ENCODE assay signal across 17 cellular contexts in the genomic region with DNA sequence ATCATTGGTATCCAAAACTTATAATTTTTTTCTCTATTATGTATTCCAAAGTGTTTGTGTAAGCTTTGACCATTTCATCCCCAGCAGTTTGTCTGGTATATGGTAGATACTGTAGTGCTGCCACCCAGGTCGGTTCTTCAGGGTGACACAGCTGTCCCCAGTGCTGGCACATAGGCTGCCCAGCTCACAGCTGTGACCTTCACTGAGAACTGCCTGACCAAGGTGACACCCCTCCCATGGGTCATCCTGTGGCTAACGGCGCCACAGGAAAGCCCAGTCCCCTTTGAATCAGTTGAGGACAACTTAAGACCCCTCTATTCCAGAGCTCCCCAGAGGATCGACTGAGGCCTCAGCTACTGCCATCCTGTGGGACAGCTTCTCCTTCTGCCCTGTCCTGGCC.
DNase-seq lines count a peak whose midpoint lies in the region; ATAC-seq and TF ChIP-seq lines count a peak whose summit lies in the region.
"Had no signal": no experiment of that assay in that cellular context is flagged by ENCODE, and none has a peak within 500 bp of the region (broad histone marks: within the 10 kb centered on the region; RNA-seq: fewer than 3 reads in every experiment).

No MANE protein-coding gene starts in this region.

- no peaks in the 10 kb centered on the region for H3K4me1 Mint-ChIP-seq in osteocyte (ENCODE audit: unreplicated experiment)
- H3K4me1 Mint-ChIP-seq: CD4-positive, CD25-positive, alpha-beta regulatory T cell; CD8-positive, alpha-beta memory T cell had no signal

- WGBS in right cardiac atrium: 88% methylated on average over 4 of the region's 4 CpGs
- WGBS in esophagus muscularis mucosa: 75% methylated on average over 4 of the region's 4 CpGs

- no peaks in the 10 kb centered on the region for H3K9me3 Mint-ChIP-seq in osteocyte (ENCODE audit: unreplicated experiment)
- H3K9me3 Mint-ChIP-seq: CD4-positive, CD25-positive, alpha-beta regulatory T cell; CD8-positive, alpha-beta memory T cell; GM23338 had no signal

- H3K27ac Mint-ChIP-seq in osteocyte (ENCODE audit: unreplicated experiment): no peak overlapping the region
- H3K27ac Mint-ChIP-seq: CD4-positive, CD25-positive, alpha-beta regulatory T cell; CD8-positive, alpha-beta memory T cell; GM23338 had no signal

- intact Hi-C loops in right cardiac atrium (cut with DNase I) (no loop called here), esophagus muscularis mucosa (cut with DNase I) (no loop called here)

- no peak for TF ChIP-seq POLR2A in esophagus muscularis mucosa (IDR thresholded peaks at IDR 0.05; ENCODE audit: low read depth)

- TF ChIP-seq CTCF in right atrium auricular region (IDR thresholded peaks at IDR 0.05) (no peak), esophagus muscularis mucosa (IDR thresholded peaks at IDR 0.05) (no peak), osteocyte (IDR thresholded peaks at IDR 0.05) (no peak)

- ATAC-seq in right cardiac atrium: no peak
- ATAC-seq: GM23338 had no signal

- H3K27ac ChIP-seq in right atrium auricular region: no peak overlapping the region
- H3K27ac ChIP-seq in right cardiac atrium (ENCODE audit: low read length): no peak overlapping the region
- H3K27ac ChIP-seq in esophagus muscularis mucosa (replicated peaks in 1 of 4): no peak overlapping the region
- no peak overlapping the region for H3K27ac ChIP-seq in SJCRH30

- H3K36me3 ChIP-seq in right atrium auricular region: no peaks in the 10 kb centered on the region
- no peaks in the 10 kb centered on the region for H3K36me3 ChIP-seq in esophagus muscularis mucosa
- no peaks in the 10 kb centered on the region for H3K36me3 ChIP-seq in SJCRH30

- no peaks in the 10 kb centered on the region for H3K9me3 ChIP-seq in right atrium auricular region
- H3K9me3 ChIP-seq in right cardiac atrium (ENCODE audit: control insufficient read depth, low read length): no peaks in the 10 kb centered on the region
- no peaks in the 10 kb centered on the region for H3K9me3 ChIP-seq in esophagus muscularis mucosa
- no peaks in the 10 kb centered on the region for H3K9me3 ChIP-seq in SJCRH30 (replicated peaks)

- DNase-seq in right atrium auricular region (ENCODE audit: low spot score) (peak; percentile 4), right cardiac atrium (no peak), esophagus muscularis mucosa (ENCODE audit: extremely low spot score) (peak; percentile 53), osteocyte (ENCODE audit: extremely low spot score, unreplicated experiment) (peak; percentile 69), SJCRH30 (no peak), DMS153 treated with DMSO at 0.1 percent for 48 hours (lab: John Stamatoyannopoulos, UW; ENCODE audit: unreplicated experiment) (no peak), NCI-H748 (lab: John Stamatoyannopoulos, UW; ENCODE audit: unreplicated experiment) (no peak), G401 (ENCODE audit: low spot score) (no peak)
- DNase-seq: 8988T; C1 segment of cervical spinal cord; CD4-positive, CD25-positive, alpha-beta regulatory T cell; CD8-positive, alpha-beta memory T cell; COR-L47; DMS 273 treated with DMSO at 0.1 percent for 48 hours; GDM1; H7 had no signal

- H3K4me3 Mint-ChIP-seq in osteocyte (ENCODE audit: unreplicated experiment): no peak overlapping the region
- H3K4me3 Mint-ChIP-seq: CD4-positive, CD25-positive, alpha-beta regulatory T cell; CD8-positive, alpha-beta memory T cell; GM23338 had no signal

- no peaks in the 10 kb centered on the region for H3K27me3 ChIP-seq in right atrium auricular region
- no peaks in the 10 kb centered on the region for H3K27me3 ChIP-seq in right cardiac atrium (ENCODE audit: control insufficient read depth, insufficient read depth)
- H3K27me3 ChIP-seq in esophagus muscularis mucosa: no peaks in the 10 kb centered on the region
- H3K27me3 ChIP-seq in SJCRH30: no peaks in the 10 kb centered on the region

- H3K4me3 ChIP-seq in right atrium auricular region: no peak overlapping the region
- no peak overlapping the region for H3K4me3 ChIP-seq in right cardiac atrium (ENCODE audit: low read length)
- no peak overlapping the region for H3K4me3 ChIP-seq in esophagus muscularis mucosa
- no peak overlapping the region for H3K4me3 ChIP-seq in SJCRH30
- H3K4me3 ChIP-seq: GM23338 had no signal

- H3K4me1 ChIP-seq in right atrium auricular region (no peaks in the 10 kb centered on the region), right cardiac atrium (ENCODE audit: control insufficient read depth, insufficient read depth, low read length) (no peaks in the 10 kb centered on the region), esophagus muscularis mucosa (no peaks in the 10 kb centered on the region), SJCRH30 (peaks cover 7% of the 10 kb centered on the region)

- in situ Hi-C loops in G401 (cut with HindIII; ENCODE audit: low sequenced_read_pairs): no loop called here

- no peaks in the 10 kb centered on the region for H3K27me3 Mint-ChIP-seq in osteocyte (ENCODE audit: unreplicated experiment)

- no peaks in the 10 kb centered on the region for H3K36me3 Mint-ChIP-seq in osteocyte (ENCODE audit: unreplicated experiment)
- H3K36me3 Mint-ChIP-seq: CD4-positive, CD25-positive, alpha-beta regulatory T cell; CD8-positive, alpha-beta memory T cell had no signal

- no peak for TF ChIP-seq EP300 in esophagus muscularis mucosa (IDR thresholded peaks at IDR 0.05)

Comparison
In these comparisons a context has a peak if more than half of its experiments do, and no peak if none do; other contexts are left out.
1. DNase-seq: peak in right atrium auricular region (single experiment), esophagus muscularis mucosa (single experiment) and osteocyte (single experiment); none in right cardiac atrium (0 of 3), SJCRH30 (0 of 2), DMS153 treated with DMSO at 0.1 percent for 48 hours (single experiment), NCI-H748 (single experiment) and G401 (single experiment).